In the genomic region with DNA sequence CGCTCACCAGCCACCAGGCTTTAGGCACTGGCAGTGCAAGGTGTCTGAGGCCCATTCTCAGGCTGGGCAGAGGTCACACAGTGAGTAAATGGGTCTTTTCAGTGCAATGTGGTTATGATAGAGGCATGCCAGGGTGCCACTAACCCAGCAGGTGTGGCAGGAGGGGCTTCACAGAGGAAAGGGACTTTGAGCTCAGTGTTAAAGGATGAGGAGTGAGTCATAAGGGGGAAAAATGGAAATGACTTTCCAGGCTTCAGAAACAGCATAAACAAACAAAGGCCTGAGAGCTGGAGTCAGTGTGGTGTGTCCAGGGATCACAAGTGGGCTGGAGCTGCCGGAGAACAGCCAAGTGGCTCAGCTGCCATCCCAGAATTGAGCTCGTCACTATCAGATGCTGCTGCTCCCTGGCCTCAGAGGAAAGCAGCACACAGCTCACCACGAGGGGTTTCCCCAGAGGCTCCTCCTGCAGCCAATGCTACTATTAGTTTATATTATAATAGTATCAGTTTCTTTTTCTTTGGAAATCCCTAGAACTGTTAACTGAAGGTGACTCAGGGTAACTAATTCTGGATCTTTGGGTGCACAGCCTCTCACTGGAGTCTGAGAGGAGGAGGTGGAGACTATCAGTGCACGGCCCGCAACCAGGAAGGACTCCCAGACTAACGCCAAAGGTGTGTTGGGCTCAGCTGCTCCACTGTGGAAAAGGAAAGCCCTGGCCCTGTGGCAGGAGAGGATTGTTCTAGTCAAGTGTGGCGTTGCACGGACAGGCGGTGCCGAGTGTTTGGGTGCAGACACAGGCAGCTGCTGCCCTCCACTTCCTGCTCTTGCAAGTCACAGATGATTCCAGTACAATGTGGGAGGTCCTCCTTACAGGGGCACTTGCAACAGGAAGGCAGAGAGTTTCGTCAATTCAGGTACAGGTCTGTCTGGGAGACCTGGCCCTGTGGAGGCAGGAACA, we compare ENCODE assay signal across 8 cellular contexts. TPM values are rescaled to one million over a fixed set of nuclear protein-coding genes. Genes with fewer than 3 reads are reported as not detected.
DNase-seq lines count a peak whose midpoint lies in the region; ATAC-seq and TF ChIP-seq lines count a peak whose summit lies in the region.

No MANE protein-coding gene starts in this region.

- WGBS in aorta, 2 donors, result 16 to 19% methylated on average over 12 of the region's 12 CpGs

- peaks cover 60% of the 10 kb centered on the region for H3K4me1 Mint-ChIP-seq in HFFc6 (ENCODE audit: low read depth)
- H3K4me1 Mint-ChIP-seq in activated T-helper 17 cell treated with anti-CD3 and anti-CD28 coated beads, Interleukin-2, amount 50 U/mL, for 72 hours, result peaks cover 27% of the 10 kb centered on the region

- intact Hi-C loops in aorta (cut with DNase I), result loop anchor here in 1 of 2 donors (5.0 kb wide), 1 partner anchor 38 kb away; a partner anchor contains a TSS

- no peaks in the 10 kb centered on the region for H3K9me3 Mint-ChIP-seq in HFFc6
- no peaks in the 10 kb centered on the region for H3K9me3 Mint-ChIP-seq in activated T-helper 17 cell treated with anti-CD3 and anti-CD28 coated beads, Interleukin-2, amount 50 U/mL, for 72 hours

- H3K27ac ChIP-seq in aorta (ENCODE audit: low read depth in 1 of 2, low read length in 2 of 2), result peak overlapping the region in 1 of 2 donors; percentile 94

- no peak for TF ChIP-seq CTCF in GM12875 (IDR thresholded peaks at IDR 0.05; ENCODE audit: borderline replicate concordance, insufficient read depth, low read depth, low read length)
- no peak for TF ChIP-seq CTCF in HFFc6 (IDR thresholded peaks at IDR 0.05)

- H3K36me3 ChIP-seq in aorta (ENCODE audit: control insufficient read depth in 1 of 2, insufficient read depth in 2 of 2, low read length in 1 of 2), result no peaks in the 10 kb centered on the region

- H3K4me3 Mint-ChIP-seq in HFFc6, result peak overlapping the region; percentile 65; the same call in 1 of the 2 replicates
- peak overlapping the region; percentile 86 for H3K4me3 Mint-ChIP-seq in activated T-helper 17 cell treated with anti-CD3 and anti-CD28 coated beads, Interleukin-2, amount 50 U/mL, for 72 hours

- H3K36me3 Mint-ChIP-seq in HFFc6 (ENCODE audit: low read depth), result peaks cover 35% of the 10 kb centered on the region
- H3K36me3 Mint-ChIP-seq in activated T-helper 17 cell treated with anti-CD3 and anti-CD28 coated beads, Interleukin-2, amount 50 U/mL, for 72 hours (ENCODE audit: low read depth), result peaks cover 28% of the 10 kb centered on the region

- H3K4me1 ChIP-seq in aorta (ENCODE audit: control insufficient read depth in 1 of 2, insufficient read depth in 2 of 2, low read length in 2 of 2), result no peaks in the 10 kb centered on the region

- DNase-seq in HFFc6 (peak; percentile 74), NCI-H2196 treated with DMSO at 0.1 percent for 48 hours (lab: John Stamatoyannopoulos, UW; ENCODE audit: unreplicated experiment) (peak; percentile 35), glomerular visceral epithelial cell (ENCODE audit: extremely low spot score) (peak; percentile 78), pulmonary artery endothelial cell (ENCODE audit: low read depth, low spot score) (peak; percentile 24), aorta (peak; percentile 75 to 78), HPDE6-E6E7 (ENCODE audit: extremely low spot score) (no peak)

- H3K9me3 ChIP-seq in aorta (ENCODE audit: control insufficient read depth, low read length), result no peaks in the 10 kb centered on the region

- peaks cover 6% of the 10 kb centered on the region for H3K27me3 Mint-ChIP-seq in HFFc6 (ENCODE audit: insufficient read depth)
- no peaks in the 10 kb centered on the region for H3K27me3 Mint-ChIP-seq in activated T-helper 17 cell treated with anti-CD3 and anti-CD28 coated beads, Interleukin-2, amount 50 U/mL, for 72 hours

- H3K27ac Mint-ChIP-seq in HFFc6, result peak overlapping the region; percentile 85
- peak overlapping the region; percentile 91 for H3K27ac Mint-ChIP-seq in activated T-helper 17 cell treated with anti-CD3 and anti-CD28 coated beads, Interleukin-2, amount 50 U/mL, for 72 hours

- H3K4me3 ChIP-seq in GM12875 (ENCODE audit: low read depth, low read length) (peak overlapping the region; percentile 21), aorta (ENCODE audit: low read length in 2 of 2) (no peak overlapping the region)

- ATAC-seq in activated T-helper 17 cell treated with anti-CD3 and anti-CD28 coated beads, Interleukin-2, amount 50 U/mL, for 72 hours (replicated peaks), result peak; percentile 92
- ATAC-seq in aorta (ENCODE audit: low FRiP score), result peak; percentile 92

- H3K27me3 ChIP-seq in aorta (ENCODE audit: control insufficient read depth in 1 of 2, insufficient read depth in 2 of 2, low read length in 1 of 2), result no peaks in the 10 kb centered on the region

RNA-seq across cellular contexts. Expression of a gene that starts 39.5 kb away (rescaled TPM):
- total RNA-seq in HFFc6 (2021; fragmentation: NEBNext Ultra II Directional; extraction: Animal tissue kit (Norgen Biotek cat#: 25700)), result 1 to 10 TPM; 1.9 to 2.7 (median 2.4) TPM
- 1 to 10 TPM; 5.0 to 9.6 TPM for total RNA-seq in activated T-helper 17 cell treated with anti-CD3 and anti-CD28 coated beads, Interleukin-2, amount 50 U/mL, for 72 hours
- total RNA-seq in pulmonary artery endothelial cell, result 3.9 and 7.3 TPM in 2 replicates
- total RNA-seq in aorta, result 10 to 100 TPM; 11.8 to 13.5 TPM
- 10 to 100 TPM; 15.4 to 23.5 TPM for polyA plus RNA-seq in aorta
